Comparison of ENCODE assay signal across 1 cellular context in genomic region chr10:93015722-93016121, GRCh38.
TF ChIP-seq lines count a peak whose summit lies in the region.

No MANE protein-coding gene starts in this region.

TF ChIP-seq in HepG2, 621 proteins besides CTCF, POLR2A, EP300 and RAD21:
- TF ChIP-seq, protein P1, sequence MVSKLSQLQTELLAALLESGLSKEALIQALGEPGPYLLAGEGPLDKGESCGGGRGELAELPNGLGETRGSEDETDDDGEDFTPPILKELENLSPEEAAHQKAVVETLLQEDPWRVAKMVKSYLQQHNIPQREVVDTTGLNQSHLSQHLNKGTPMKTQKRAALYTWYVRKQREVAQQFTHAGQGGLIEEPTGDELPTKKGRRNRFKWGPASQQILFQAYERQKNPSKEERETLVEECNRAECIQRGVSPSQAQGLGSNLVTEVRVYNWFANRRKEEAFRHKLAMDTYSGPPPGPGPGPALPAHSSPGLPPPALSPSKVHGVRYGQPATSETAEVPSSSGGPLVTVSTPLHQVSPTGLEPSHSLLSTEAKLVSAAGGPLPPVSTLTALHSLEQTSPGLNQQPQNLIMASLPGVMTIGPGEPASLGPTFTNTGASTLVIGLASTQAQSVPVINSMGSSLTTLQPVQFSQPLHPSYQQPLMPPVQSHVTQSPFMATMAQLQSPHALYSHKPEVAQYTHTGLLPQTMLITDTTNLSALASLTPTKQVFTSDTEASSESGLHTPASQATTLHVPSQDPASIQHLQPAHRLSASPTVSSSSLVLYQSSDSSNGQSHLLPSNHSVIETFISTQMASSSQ (IDR thresholded peaks at IDR 0.05; ENCODE audit: low read depth), result 0 out of 2 replicates have a peak, but pooled peaks have one; percentile 41
- TF ChIP-seq, protein P1 (CRISPR knock-in tag; IDR thresholded peaks at IDR 0.05; ENCODE audit: borderline replicate concordance), result no peak
- no peak for TF ChIP-seq CAMTA2 (CRISPR knock-in tag; IDR thresholded peaks at IDR 0.05; ENCODE audit: borderline replicate concordance)
